In genomic region chrX:34875204-34875603, GRCh38 we compare ENCODE assay signal across 17 cellular contexts.
DNase-seq lines count a peak whose midpoint lies in the region; ATAC-seq, FAIRE-seq and TF ChIP-seq lines count a peak whose summit lies in the region.
"Had no signal": no experiment of that assay in that cellular context is flagged by ENCODE, and none has a peak within 500 bp of the region (broad histone marks: within the 10 kb centered on the region; RNA-seq: fewer than 3 reads in every experiment).

No MANE protein-coding gene starts in this region.

- peaks cover 6% of the 10 kb centered on the region for H3K4me1 Mint-ChIP-seq in MCF 10A (ENCODE audit: insufficient read depth, unreplicated experiment)
- peaks cover 32% of the 10 kb centered on the region for H3K4me1 Mint-ChIP-seq in astrocyte (ENCODE audit: low read depth, unreplicated experiment)
- no peaks in the 10 kb centered on the region for H3K4me1 Mint-ChIP-seq in WTC11
- no peaks in the 10 kb centered on the region for H3K4me1 Mint-ChIP-seq in activated T-helper 17 cell treated with anti-CD3 and anti-CD28 coated beads, Interleukin-2, amount 50 U/mL, for 72 hours
- H3K4me1 Mint-ChIP-seq: IgD-negative memory B cell had no signal

- CTCF ChIA-PET in MCF 10A (lab: Yijun Ruan, JAX) (interaction anchor here (0.7 to 1.1 kb wide), 2 partner anchors 16 to 122 kb away, joined by 3 read pairs; no protein-coding TSS in a partner anchor), WTC11 (lab: Charles Lee) (no interaction called here)

- peaks cover 0 to 7% of the 10 kb centered on the region in 2 donors for H3K27me3 ChIP-seq in breast epithelium
- no peaks in the 10 kb centered on the region for H3K27me3 ChIP-seq in astrocyte (ENCODE audit: insufficient read depth, low read length)
- H3K27me3 ChIP-seq in Peyer's patch = no peaks in the 10 kb centered on the region
- H3K27me3 ChIP-seq: ascending aorta had no signal

- FAIRE-seq in astrocyte (lab: Jason Lieb, UNC) = no peak

- H3K4me3 Mint-ChIP-seq in MCF 10A (ENCODE audit: unreplicated experiment) = no peak overlapping the region
- H3K4me3 Mint-ChIP-seq in astrocyte (ENCODE audit: unreplicated experiment) = no peak overlapping the region
- no peak overlapping the region for H3K4me3 Mint-ChIP-seq in WTC11
- H3K4me3 Mint-ChIP-seq in activated T-helper 17 cell treated with anti-CD3 and anti-CD28 coated beads, Interleukin-2, amount 50 U/mL, for 72 hours = no peak overlapping the region
- H3K4me3 Mint-ChIP-seq: IgD-negative memory B cell; stimulated activated naive CD8-positive, alpha-beta T cell treated with anti-CD3 and anti-CD28 coated beads, Interleukin-15, Interleukin-2, amounts not matched to agents 100 ng/mL and 50 ng/mL, for 24 hours had no signal

- intact Hi-C loops in MCF 10A (cut with micrococcal nuclease) (no loop called here), breast epithelium (cut with DNase I; ENCODE audit: low total_unique reads) (no loop called here)

- H3K9ac ChIP-seq in astrocyte (ENCODE audit: low read length) = no peak overlapping the region

- H3K27ac Mint-ChIP-seq in MCF 10A (ENCODE audit: low read depth, unreplicated experiment) (no peak overlapping the region), astrocyte (ENCODE audit: unreplicated experiment) (peak overlapping the region; percentile 84), WTC11 (no peak overlapping the region)
- H3K27ac Mint-ChIP-seq in activated T-helper 17 cell treated with anti-CD3 and anti-CD28 coated beads, Interleukin-2, amount 50 U/mL, for 72 hours = no peak overlapping the region
- H3K27ac Mint-ChIP-seq: IgD-negative memory B cell; stimulated activated naive CD8-positive, alpha-beta T cell treated with anti-CD3 and anti-CD28 coated beads, Interleukin-15, Interleukin-2, amounts not matched to agents 100 ng/mL and 50 ng/mL, for 24 hours had no signal

- H3K36me3 Mint-ChIP-seq in MCF 10A (ENCODE audit: insufficient read depth, unreplicated experiment) (no peaks in the 10 kb centered on the region), astrocyte (ENCODE audit: low read depth, unreplicated experiment) (no peaks in the 10 kb centered on the region), WTC11 (peaks cover 15% of the 10 kb centered on the region)
- H3K36me3 Mint-ChIP-seq in activated T-helper 17 cell treated with anti-CD3 and anti-CD28 coated beads, Interleukin-2, amount 50 U/mL, for 72 hours (ENCODE audit: low read depth) = no peaks in the 10 kb centered on the region

- H3K27me3 Mint-ChIP-seq in MCF 10A (ENCODE audit: insufficient read depth, unreplicated experiment) (peaks cover 26% of the 10 kb centered on the region), astrocyte (ENCODE audit: low read depth, unreplicated experiment) (no peaks in the 10 kb centered on the region), WTC11 (ENCODE audit: low read depth) (peaks cover 12% of the 10 kb centered on the region)
- H3K27me3 Mint-ChIP-seq in activated T-helper 17 cell treated with anti-CD3 and anti-CD28 coated beads, Interleukin-2, amount 50 U/mL, for 72 hours = no peaks in the 10 kb centered on the region
- H3K27me3 Mint-ChIP-seq: IgD-negative memory B cell; stimulated activated naive CD8-positive, alpha-beta T cell treated with anti-CD3 and anti-CD28 coated beads, Interleukin-15, Interleukin-2, amounts not matched to agents 100 ng/mL and 50 ng/mL, for 24 hours had no signal

- no peaks in the 10 kb centered on the region for H4K20me1 ChIP-seq in astrocyte (ENCODE audit: insufficient read depth, low read length)

- no peak overlapping the region for H3K4me3 ChIP-seq in breast epithelium
- no peak overlapping the region for H3K4me3 ChIP-seq in astrocyte (ENCODE audit: insufficient read depth, low read depth, low read length)
- no peak overlapping the region for H3K4me3 ChIP-seq in Peyer's patch
- H3K4me3 ChIP-seq: ascending aorta, left ventricle myocardium inferior had no signal

- DNase-seq in MCF 10A (ENCODE audit: unreplicated experiment) (peak; percentile 6), breast epithelium (ENCODE audit: low spot score in 2 of 2) (no peak), astrocyte (ENCODE audit: low read depth) (peak; percentile 63), hepatic stellate cell (ENCODE audit: low spot score) (peak; percentile 7), WTC11 (ENCODE audit: low spot score) (no peak), Peyer's patch (no peak), 8988T (no peak)
- DNase-seq: foreskin melanocyte; left ventricle myocardium inferior; NCI-H2107; nucleus accumbens; SIG-M5; stimulated activated CD4-positive, alpha-beta T cell treated with anti-CD3 and anti-CD28 coated beads, Interleukin-4, amount 100 ng/mL, for 1 hour had no signal

- no peaks in the 10 kb centered on the region for H3K79me2 ChIP-seq in astrocyte (ENCODE audit: insufficient read depth, low read length)

- H3K36me3 ChIP-seq in breast epithelium = no peaks in the 10 kb centered on the region
- no peaks in the 10 kb centered on the region for H3K36me3 ChIP-seq in astrocyte (ENCODE audit: insufficient read depth, low read length)
- no peaks in the 10 kb centered on the region for H3K36me3 ChIP-seq in Peyer's patch
- H3K36me3 ChIP-seq: ascending aorta, left ventricle myocardium inferior had no signal

- POLR2A ChIA-PET in MCF 10A (lab: Yijun Ruan, JAX) (interaction anchor here (0.7 kb wide), 1 partner anchor 22 kb away, joined by 3 read pairs; no protein-coding TSS in a partner anchor), WTC11 (lab: Charles Lee) (no interaction called here)

- H3K27ac ChIP-seq in breast epithelium (no peak overlapping the region), astrocyte (ENCODE audit: low read depth, low read length) (peak overlapping the region; percentile 44), Peyer's patch (no peak overlapping the region)
- H3K27ac ChIP-seq: left ventricle myocardium inferior had no signal

- ATAC-seq in WTC11 = no peak
- ATAC-seq in activated T-helper 17 cell treated with anti-CD3 and anti-CD28 coated beads, Interleukin-2, amount 50 U/mL, for 72 hours (replicated peaks) = no peak

- H3K4me1 ChIP-seq in breast epithelium (no peaks in the 10 kb centered on the region), astrocyte (ENCODE audit: insufficient read depth, low read length) (peaks cover 3% of the 10 kb centered on the region), Peyer's patch (no peaks in the 10 kb centered on the region)
- H3K4me1 ChIP-seq: left ventricle myocardium inferior had no signal

- H2AFZ ChIP-seq in astrocyte (ENCODE audit: low read depth, low read length) = no peak overlapping the region

- TF ChIP-seq POLR2A in breast epithelium (IDR thresholded peaks at IDR 0.05) (no peak), Peyer's patch (IDR thresholded peaks at IDR 0.05) (no peak)

- H3K9me3 ChIP-seq in breast epithelium (peaks cover 0 to 20% of the 10 kb centered on the region in 2 donors), astrocyte (ENCODE audit: insufficient read depth, low read depth, low read length) (no peaks in the 10 kb centered on the region), Peyer's patch (no peaks in the 10 kb centered on the region)

- no peaks in the 10 kb centered on the region for H3K9me3 Mint-ChIP-seq in MCF 10A (ENCODE audit: unreplicated experiment)
- peaks cover 8% of the 10 kb centered on the region for H3K9me3 Mint-ChIP-seq in astrocyte (ENCODE audit: unreplicated experiment)
- peaks cover 22% of the 10 kb centered on the region for H3K9me3 Mint-ChIP-seq in WTC11
- H3K9me3 Mint-ChIP-seq in activated T-helper 17 cell treated with anti-CD3 and anti-CD28 coated beads, Interleukin-2, amount 50 U/mL, for 72 hours = no peaks in the 10 kb centered on the region
- H3K9me3 Mint-ChIP-seq: stimulated activated naive CD8-positive, alpha-beta T cell treated with anti-CD3 and anti-CD28 coated beads, Interleukin-15, Interleukin-2, amounts not matched to agents 100 ng/mL and 50 ng/mL, for 24 hours had no signal

- TF ChIP-seq CTCF in MCF 10A (IDR thresholded peaks at IDR 0.05; ENCODE audit: unreplicated experiment) (no peak), breast epithelium (IDR thresholded peaks at IDR 0.05) (no peak), astrocyte (IDR thresholded peaks at IDR 0.05; ENCODE audit: insufficient read depth, low read depth, low read length) (no peak), WTC11 (IDR thresholded peaks at IDR 0.05) (no peak), Peyer's patch (IDR thresholded peaks at IDR 0.05) (no peak)

- H3K4me2 ChIP-seq in astrocyte (ENCODE audit: low read length) = peak overlapping the region; percentile 36

- BruUV-seq in MCF 10A (replicated peaks; lab: Mats Ljungman, UMichigan) = no TSS peak

TF ChIP-seq in WTC11, 78 proteins besides CTCF, POLR2A, EP300 and RAD21 (continues in another document):
- TF ChIP-seq MLX (CRISPR knock-in tag; IDR thresholded peaks at IDR 0.05) (no peak), ZNF416 (CRISPR knock-in tag; IDR thresholded peaks at IDR 0.05) (no peak), KAT7 (CRISPR knock-in tag; IDR thresholded peaks at IDR 0.05; ENCODE audit: borderline replicate concordance) (no peak), ZNF138 (CRISPR knock-in tag; conservative IDR thresholded peaks at IDR 0.05) (no peak), FOXK1 (CRISPR knock-in tag; IDR thresholded peaks at IDR 0.05) (no peak), TEAD1 (CRISPR knock-in tag; IDR thresholded peaks at IDR 0.05) (no peak), FOXJ3 (CRISPR knock-in tag; IDR thresholded peaks at IDR 0.05; ENCODE audit: borderline replicate concordance) (no peak), ZNF671 (CRISPR knock-in tag; IDR thresholded peaks at IDR 0.05) (no peak)
- TF ChIP-seq, protein P1, sequence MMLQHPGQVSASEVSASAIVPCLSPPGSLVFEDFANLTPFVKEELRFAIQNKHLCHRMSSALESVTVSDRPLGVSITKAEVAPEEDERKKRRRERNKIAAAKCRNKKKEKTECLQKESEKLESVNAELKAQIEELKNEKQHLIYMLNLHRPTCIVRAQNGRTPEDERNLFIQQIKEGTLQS (CRISPR knock-in tag; conservative IDR thresholded peaks at IDR 0.05) = no peak

Comparison
In these comparisons a context has a peak if more than half of its experiments do, and no peak if none do; other contexts are left out.
1. DNase-seq: peak in MCF 10A (single experiment), astrocyte (single experiment) and hepatic stellate cell (single experiment); none in breast epithelium (0 of 2), WTC11 (single experiment), Peyer's patch (0 of 3) and 8988T (single experiment).